In genomic region chr6:30960907-30961673, GRCh38 we compare ENCODE assay signal across 23 cellular contexts. TPM values are rescaled to one million over a fixed set of nuclear protein-coding genes. Genes with fewer than 3 reads are reported as not detected.
A peak's percentile ranks its signal among the peaks of the same experiment; 100 is the strongest.
DNase-seq lines count a peak whose midpoint lies in the region; ATAC-seq and TF ChIP-seq lines count a peak whose summit lies in the region.
"Had no signal": no experiment of that assay in that cellular context is flagged by ENCODE, and none has a peak within 500 bp of the region (broad histone marks: within the 10 kb centered on the region; RNA-seq: fewer than 3 reads in every experiment).

No MANE protein-coding gene starts in this region.

- TF ChIP-seq CTCF in IMR-90 (conservative IDR thresholded peaks at IDR 0.05; ENCODE audit: low read depth, low read length) (no peak), fibroblast of pulmonary artery (IDR thresholded peaks at IDR 0.05; ENCODE audit: low read length, missing control alignments) (no peak)

- intact Hi-C loops in IMR-90 (cut with micrococcal nuclease) (no loop called here), sciatic nerve (cut with DNase I) (no loop called here)

- H3K4me1 ChIP-seq in IMR-90 (ENCODE audit: control insufficient read depth, insufficient read depth, low read length) (no peaks in the 10 kb centered on the region), adipocyte (ENCODE audit: control insufficient read depth, insufficient read depth, low read length) (peaks cover 10% of the 10 kb centered on the region)
- H3K4me1 ChIP-seq: prostate gland had no signal

- CTCF ChIA-PET in IMR-90 (lab: Yijun Ruan, JAX) = interaction anchor here (0.8 to 1.7 kb wide), 4 partner anchors 19 to 119 kb away, joined by 3 to 5 read pairs (median 4); no protein-coding TSS in a partner anchor

- TF ChIP-seq POLR2A in IMR-90 (IDR thresholded peaks at IDR 0.05; ENCODE audit: low read depth, low read length) = no peak

- no peaks in the 10 kb centered on the region for H3K79me1 ChIP-seq in IMR-90 (ENCODE audit: low read depth in 1 of 2, low read length in 2 of 2)

- no peak overlapping the region for H2BK15ac ChIP-seq in IMR-90 (ENCODE audit: low read depth, low read length)

- H4K5ac ChIP-seq in IMR-90 (ENCODE audit: low read depth, low read length) = no peak overlapping the region

- H3K9me3 ChIP-seq in IMR-90 (ENCODE audit: control insufficient read depth, insufficient read depth, low read length) (no peaks in the 10 kb centered on the region; the same call in none of the 2 replicates), adipocyte (ENCODE audit: control insufficient read depth, low read length) (no peaks in the 10 kb centered on the region)
- H3K9me3 ChIP-seq: prostate gland had no signal

- no peak overlapping the region for H2AFZ ChIP-seq in IMR-90 (replicated peaks; ENCODE audit: low read length, poor library complexity)

- no TSS peak for BruUV-seq in IMR-90 (replicated peaks; lab: Mats Ljungman, UMichigan)

- no peaks in the 10 kb centered on the region for H3K36me3 Mint-ChIP-seq in natural killer cell treated with Interleukin-12 subunit alpha and Interleukin-12 subunit beta and Interleukin-15 and Interleukin-18, amount 100 ng/mL, for 72 hours
- H3K36me3 Mint-ChIP-seq: natural killer cell; stimulated activated naive B cell treated with anti-CD40 and anti-IgM and Interleukin-4, amounts not matched to agents 10 μg/mL and 1 μg/mL and 100 μg/mL, for 72 hours; type B pancreatic cell had no signal

- WGBS in IMR-90 (ENCODE audit: extremely low coverage in 2 of 2, insufficient read length in 1 of 2), 2 experiments = 22 to 100% methylated on average over 1 of the region's 9 CpGs

- dilution Hi-C loops in IMR-90 (cut with HindIII; ENCODE audit: low sequenced_read_pairs, unreplicated experiment) = no loop called here

- H3K4me3 ChIP-seq in IMR-90 (ENCODE audit: insufficient read depth, low read depth, low read length) (no peak overlapping the region), adipocyte (ENCODE audit: low read length) (no peak overlapping the region), fibroblast of pulmonary artery (replicated peaks; ENCODE audit: low read depth, low read length) (no peak overlapping the region)
- H3K4me3 ChIP-seq: prostate gland had no signal

- DNase-seq in IMR-90 (peak; percentile 23), adipocyte (ENCODE audit: low read depth) (peak; percentile 81), fibroblast of pulmonary artery (ENCODE audit: low read depth) (peak; percentile 22), sciatic nerve (ENCODE audit: low spot score) (no peak)
- no peak for DNase-seq in effector CD4-positive, alpha-beta T cell
- DNase-seq in stimulated activated CD4-positive, alpha-beta T cell treated with anti-CD3 and anti-CD28 coated beads, Interleukin-4, amount 100 ng/mL, for 1 hour = no peak
- DNase-seq in natural killer cell treated with Interleukin-12 subunit alpha and Interleukin-12 subunit beta and Interleukin-15 and Interleukin-18, amount 100 ng/mL, for 72 hours (ENCODE audit: low spot score) = no peak
- DNase-seq: activated CD4-positive, alpha-beta memory T cell treated with anti-CD3 and anti-CD28 coated beads, Interleukin-2, amount 10 ng/mL, durations not matched to agents 7 days and 5 days; amniotic stem cell; CD4-positive, alpha-beta T cell; DND-41; glutamatergic neuron; mammary epithelial cell; natural killer cell; NCI-H2171 treated with DMSO at 0.1 percent for 48 hours; NK-92 treated with Interleukin-12 subunit alpha and Interleukin-12 subunit beta, amount 100 ng/mL, for 24 hours; stimulated activated naive B cell treated with anti-CD40 and anti-IgM and Interleukin-4, amounts not matched to agents 10 μg/mL and 1 μg/mL and 100 μg/mL, for 72 hours; T-helper 1 cell had no signal

- H3K14ac ChIP-seq in IMR-90 (replicated peaks; ENCODE audit: low read depth, low read length) = no peak overlapping the region

- no peak overlapping the region for H3K4ac ChIP-seq in IMR-90 (ENCODE audit: low read depth, low read length)

- H3K4me3 Mint-ChIP-seq in natural killer cell treated with Interleukin-12 subunit alpha and Interleukin-12 subunit beta and Interleukin-15 and Interleukin-18, amount 100 ng/mL, for 72 hours = no peak overlapping the region
- H3K4me3 Mint-ChIP-seq: activated CD4-positive, alpha-beta memory T cell treated with anti-CD3 and anti-CD28 coated beads, Interleukin-2, amount 10 ng/mL, durations not matched to agents 7 days and 5 days; CD4-positive, alpha-beta T cell; natural killer cell; stimulated activated naive B cell treated with anti-CD40 and anti-IgM and Interleukin-4, amounts not matched to agents 10 μg/mL and 1 μg/mL and 100 μg/mL, for 72 hours; type B pancreatic cell had no signal

- no peak overlapping the region for H3K27ac Mint-ChIP-seq in natural killer cell treated with Interleukin-12 subunit alpha and Interleukin-12 subunit beta and Interleukin-15 and Interleukin-18, amount 100 ng/mL, for 72 hours
- H3K27ac Mint-ChIP-seq: activated CD4-positive, alpha-beta memory T cell treated with anti-CD3 and anti-CD28 coated beads, Interleukin-2, amount 10 ng/mL, durations not matched to agents 7 days and 5 days; CD4-positive, alpha-beta T cell; natural killer cell; stimulated activated naive B cell treated with anti-CD40 and anti-IgM and Interleukin-4, amounts not matched to agents 10 μg/mL and 1 μg/mL and 100 μg/mL, for 72 hours; type B pancreatic cell had no signal

- H3K27ac ChIP-seq in IMR-90 (ENCODE audit: insufficient read depth, low read length) = no peak overlapping the region
- H3K27ac ChIP-seq: prostate gland, VCaP had no signal

- no peak overlapping the region for H4K8ac ChIP-seq in IMR-90 (ENCODE audit: low read depth in 2 of 2, low read length in 2 of 2)

- H3K27me3 ChIP-seq in IMR-90 (ENCODE audit: control insufficient read depth, insufficient read depth, low read length) = peaks cover 51% of the 10 kb centered on the region
- H3K27me3 ChIP-seq in adipocyte (replicated peaks; ENCODE audit: control insufficient read depth, insufficient read depth, low read length) = peaks cover 29% of the 10 kb centered on the region

- no peaks in the 10 kb centered on the region for H3K9me1 ChIP-seq in IMR-90 (ENCODE audit: insufficient read depth, low read length)

- H2AK9ac ChIP-seq in IMR-90 (replicated peaks; ENCODE audit: low read depth, low read length, poor library complexity) = no peak overlapping the region

- H3K56ac ChIP-seq in IMR-90 (ENCODE audit: extremely low read depth, insufficient read depth, low read length) = no peak overlapping the region

- no peaks in the 10 kb centered on the region for H3K36me3 ChIP-seq in IMR-90 (ENCODE audit: control insufficient read depth, insufficient read depth, low read length)
- H3K36me3 ChIP-seq in adipocyte (ENCODE audit: control insufficient read depth, insufficient read depth, low read length, severe bottlenecking) = no peaks in the 10 kb centered on the region
- H3K36me3 ChIP-seq: prostate gland had no signal

- H3K4me2 ChIP-seq in IMR-90 (ENCODE audit: low read depth, low read length) = no peak overlapping the region

- H3K9ac ChIP-seq in IMR-90 (ENCODE audit: low read depth, low read length) (no peak overlapping the region), adipocyte (ENCODE audit: low read length) (no peak overlapping the region)

- no peaks in the 10 kb centered on the region for H4K20me1 ChIP-seq in IMR-90 (ENCODE audit: insufficient read depth, low read length)

- in situ Hi-C loops in IMR-90 (cut with MboI; ENCODE audit: low sequenced_read_pairs) = no loop called here

- H4K91ac ChIP-seq in IMR-90 (ENCODE audit: insufficient read depth, low read depth, low read length) = no peak overlapping the region

- H3K18ac ChIP-seq in IMR-90 (ENCODE audit: low read depth, low read length) = no peak overlapping the region

- TF ChIP-seq RAD21 in IMR-90 (IDR thresholded peaks at IDR 0.05; ENCODE audit: low read length) = no peak

- peaks cover 5% of the 10 kb centered on the region for H3K9me3 Mint-ChIP-seq in natural killer cell treated with Interleukin-12 subunit alpha and Interleukin-12 subunit beta and Interleukin-15 and Interleukin-18, amount 100 ng/mL, for 72 hours
- H3K9me3 Mint-ChIP-seq: activated CD4-positive, alpha-beta memory T cell treated with anti-CD3 and anti-CD28 coated beads, Interleukin-2, amount 10 ng/mL, durations not matched to agents 7 days and 5 days; CD4-positive, alpha-beta T cell; natural killer cell; stimulated activated naive B cell treated with anti-CD40 and anti-IgM and Interleukin-4, amounts not matched to agents 10 μg/mL and 1 μg/mL and 100 μg/mL, for 72 hours; type B pancreatic cell had no signal

- H2BK20ac ChIP-seq in IMR-90 (ENCODE audit: low read depth, low read length) = no peak overlapping the region

- H3K23ac ChIP-seq in IMR-90 (ENCODE audit: low read depth, low read length) = no peak overlapping the region

- H2BK120ac ChIP-seq in IMR-90 (ENCODE audit: low read depth, low read length) = no peak overlapping the region

- peaks cover 43 to 59% of the 10 kb centered on the region in 2 donors for H3K27me3 Mint-ChIP-seq in natural killer cell treated with Interleukin-12 subunit alpha and Interleukin-12 subunit beta and Interleukin-15 and Interleukin-18, amount 100 ng/mL, for 72 hours

- H3K4me1 Mint-ChIP-seq in natural killer cell treated with Interleukin-12 subunit alpha and Interleukin-12 subunit beta and Interleukin-15 and Interleukin-18, amount 100 ng/mL, for 72 hours (ENCODE audit: low read depth in 2 of 2) = peaks cover 28 to 33% of the 10 kb centered on the region in 2 donors

- no peak overlapping the region for H2AK5ac ChIP-seq in IMR-90 (ENCODE audit: low read depth, low read length)

- POLR2A ChIA-PET in IMR-90 (lab: Charles Lee; ENCODE audit: unreplicated experiment) = no interaction called here

- H2BK5ac ChIP-seq in IMR-90 (ENCODE audit: low read depth, low read length, poor library complexity, severe bottlenecking) = no peak overlapping the region

- ATAC-seq in IMR-90 (ENCODE audit: low read depth) = peak; percentile 46
- peak; percentile 28 for ATAC-seq in sciatic nerve
- ATAC-seq in HG02981 (IDR thresholded peaks at IDR 0.05; ENCODE audit: unreplicated experiment) = no peak
- no peak for ATAC-seq in natural killer cell treated with Interleukin-12 subunit alpha and Interleukin-12 subunit beta and Interleukin-15 and Interleukin-18, amount 100 ng/mL, for 72 hours
- ATAC-seq: natural killer cell; stimulated activated naive B cell treated with anti-CD40 and anti-IgM and Interleukin-4, amounts not matched to agents 10 μg/mL and 1 μg/mL and 100 μg/mL, for 72 hours had no signal

RNA-seq across cellular contexts. Expression of gene MUCL3, which starts 20.3 kb away (rescaled TPM):
- not detected in 2 replicates for total RNA-seq in IMR-90 (2012; rRNA removed)
- polyA plus RNA-seq in IMR-90 (2012; rRNA removed) = not detected in 2 replicates
- polyA plus RNA-seq in IMR-90 (2012; cell fraction: cytosol; rRNA removed) = not detected in 2 replicates
- polyA plus RNA-seq in IMR-90 (2012; cell fraction: nucleus; rRNA removed; ENCODE audit: low replicate concordance) = not detected in 2 replicates
- total RNA-seq in sciatic nerve = 0.18 TPM
- not detected for total RNA-seq in natural killer cell treated with Interleukin-12 subunit alpha and Interleukin-12 subunit beta and Interleukin-15 and Interleukin-18, amount 100 ng/mL, for 72 hours
- total RNA-seq: activated CD4-positive, alpha-beta memory T cell treated with anti-CD3 and anti-CD28 coated beads, Interleukin-2, amount 10 ng/mL, durations not matched to agents 7 days and 5 days; CD4-positive, alpha-beta T cell; mammary epithelial cell; natural killer cell; prostate gland had no signal

RNA-seq across cellular contexts. Expression of gene MUC21, which starts 22.4 kb away (rescaled TPM):
- not detected in 2 replicates for total RNA-seq in IMR-90 (2012; rRNA removed)
- not detected in 2 replicates for polyA plus RNA-seq in IMR-90 (2012; rRNA removed)
- polyA plus RNA-seq in IMR-90 (2012; cell fraction: cytosol; rRNA removed) = not detected in 2 replicates
- polyA plus RNA-seq in IMR-90 (2012; cell fraction: nucleus; rRNA removed; ENCODE audit: low replicate concordance) = not detected in 2 replicates
- 0.18 TPM for total RNA-seq in sciatic nerve
- not detected for total RNA-seq in natural killer cell treated with Interleukin-12 subunit alpha and Interleukin-12 subunit beta and Interleukin-15 and Interleukin-18, amount 100 ng/mL, for 72 hours
- total RNA-seq: activated CD4-positive, alpha-beta memory T cell treated with anti-CD3 and anti-CD28 coated beads, Interleukin-2, amount 10 ng/mL, durations not matched to agents 7 days and 5 days; CD4-positive, alpha-beta T cell; chondrocyte; mammary epithelial cell; natural killer cell had no signal
- polyA plus RNA-seq: mammary epithelial cell had no signal

RNA-seq across cellular contexts. Expression of gene SFTA2, which starts 29.1 kb away (rescaled TPM):
- total RNA-seq in IMR-90 (2012; rRNA removed) (not detected in 2 replicates), sciatic nerve (0.76 TPM)
- not detected in 2 replicates for polyA plus RNA-seq in IMR-90 (2012; rRNA removed)
- not detected in 2 replicates for polyA plus RNA-seq in IMR-90 (2012; cell fraction: cytosol; rRNA removed)
- polyA plus RNA-seq in IMR-90 (2012; cell fraction: nucleus; rRNA removed; ENCODE audit: low replicate concordance) = not detected in 2 replicates
- not detected for total RNA-seq in natural killer cell treated with Interleukin-12 subunit alpha and Interleukin-12 subunit beta and Interleukin-15 and Interleukin-18, amount 100 ng/mL, for 72 hours
- total RNA-seq: activated CD4-positive, alpha-beta memory T cell treated with anti-CD3 and anti-CD28 coated beads, Interleukin-2, amount 10 ng/mL, durations not matched to agents 7 days and 5 days; CD4-positive, alpha-beta T cell; chondrocyte; mammary epithelial cell; natural killer cell; prostate gland had no signal
- polyA plus RNA-seq: mammary epithelial cell had no signal

RNA-seq across cellular contexts. Expression of gene VARS2, which starts 47.1 kb away (rescaled TPM):
- total RNA-seq in IMR-90 (2012; rRNA removed) = 6.9 and 7.2 TPM in 2 replicates
- polyA plus RNA-seq in IMR-90 (2012; rRNA removed) = 13.3 and 14.0 TPM in 2 replicates
- polyA plus RNA-seq in IMR-90 (2012; cell fraction: cytosol; rRNA removed) = 5.5 and 6.7 TPM in 2 replicates
- 98.4 and 123 TPM in 2 replicates for polyA plus RNA-seq in IMR-90 (2012; cell fraction: nucleus; rRNA removed; ENCODE audit: low replicate concordance)
- total RNA-seq in sciatic nerve = 25.2 TPM
- total RNA-seq in natural killer cell treated with Interleukin-12 subunit alpha and Interleukin-12 subunit beta and Interleukin-15 and Interleukin-18, amount 100 ng/mL, for 72 hours = 10 to 100 TPM; 47.2 to 90.5 TPM

RNA-seq across cellular contexts. Expression of gene MUC22, which starts 49.2 kb away (rescaled TPM):
- total RNA-seq in IMR-90 (2012; rRNA removed) = not detected in 2 replicates
- polyA plus RNA-seq in IMR-90 (2012; rRNA removed) = 0.02 TPM in 1 of 2 replicates, not detected in the other
- polyA plus RNA-seq in IMR-90 (2012; cell fraction: cytosol; rRNA removed) = under 0.01 and 0.04 TPM in 2 replicates
- polyA plus RNA-seq in IMR-90 (2012; cell fraction: nucleus; rRNA removed; ENCODE audit: low replicate concordance) = not detected in 2 replicates
- total RNA-seq in sciatic nerve = not detected
- not detected for total RNA-seq in natural killer cell treated with Interleukin-12 subunit alpha and Interleukin-12 subunit beta and Interleukin-15 and Interleukin-18, amount 100 ng/mL, for 72 hours
- total RNA-seq: activated CD4-positive, alpha-beta memory T cell treated with anti-CD3 and anti-CD28 coated beads, Interleukin-2, amount 10 ng/mL, durations not matched to agents 7 days and 5 days; CD4-positive, alpha-beta T cell; chondrocyte; mammary epithelial cell; natural killer cell had no signal
- polyA plus RNA-seq: mammary epithelial cell had no signal

Comparison
In these comparisons a context has a peak if more than half of its experiments do, and no peak if none do; other contexts are left out.
1. ATAC-seq: peak in IMR-90 (single experiment) and sciatic nerve (single experiment); none in HG02981 (single experiment) and natural killer cell treated with Interleukin-12 subunit alpha and Interleukin-12 subunit beta and Interleukin-15 and Interleukin-18, amount 100 ng/mL, for 72 hours (0 of 2).
2. DNase-seq: peak in IMR-90 (single experiment), adipocyte (single experiment) and fibroblast of pulmonary artery (single experiment); none in sciatic nerve (single experiment), effector CD4-positive, alpha-beta T cell (single experiment), stimulated activated CD4-positive, alpha-beta T cell treated with anti-CD3 and anti-CD28 coated beads, Interleukin-4, amount 100 ng/mL, for 1 hour (single experiment) and natural killer cell treated with Interleukin-12 subunit alpha and Interleukin-12 subunit beta and Interleukin-15 and Interleukin-18, amount 100 ng/mL, for 72 hours (single experiment).